17 cellular contexts compared by ENCODE assay signal in genomic region chr2:15507061-15507460, GRCh38. TPM values are rescaled to one million over a fixed set of nuclear protein-coding genes. Genes with fewer than 3 reads are reported as not detected.
A peak's percentile ranks its signal among the peaks of the same experiment; 100 is the strongest.
DNase-seq lines count a peak whose midpoint lies in the region; ATAC-seq and TF ChIP-seq lines count a peak whose summit lies in the region.
"Had no signal": no experiment of that assay in that cellular context is flagged by ENCODE, and none has a peak within 500 bp of the region (broad histone marks: within the 10 kb centered on the region; RNA-seq: fewer than 3 reads in every experiment).

No MANE protein-coding gene starts in this region.

- no peak overlapping the region for H3K4me2 ChIP-seq in GM23248 (ENCODE audit: unreplicated experiment)
- H3K4me2 ChIP-seq in neural progenitor cell = no peak overlapping the region
- H3K4me2 ChIP-seq: KMS-11 had no signal

- H3K4me3 ChIP-seq in GM23248 = no peak overlapping the region
- no peak overlapping the region for H3K4me3 ChIP-seq in choroid plexus epithelial cell (ENCODE audit: low read depth, low read length)
- H3K4me3 ChIP-seq in neural progenitor cell = no peak overlapping the region
- no peak overlapping the region for H3K4me3 ChIP-seq in uterus

- H3K36me3 Mint-ChIP-seq in neural progenitor cell = peaks cover 19% of the 10 kb centered on the region

- H3K4me1 ChIP-seq in GM23248 (ENCODE audit: insufficient read depth) (peaks cover 14% of the 10 kb centered on the region; the same call in 1 of the 2 replicates), neural progenitor cell (no peaks in the 10 kb centered on the region), uterus (no peaks in the 10 kb centered on the region)

- no peak for ATAC-seq in GM21529 (IDR thresholded peaks at IDR 0.05; ENCODE audit: unreplicated experiment)

- H3K27ac Mint-ChIP-seq in neural progenitor cell = peak overlapping the region; percentile 6

- in situ Hi-C loops in GM23248 (cut with MboI) = no loop called here

- H3K36me3 ChIP-seq in GM23248 (ENCODE audit: low read depth) (peaks cover 26% of the 10 kb centered on the region), neural progenitor cell (peaks cover 4% of the 10 kb centered on the region), uterus (no peaks in the 10 kb centered on the region)

- H3K9me3 ChIP-seq in GM23248 (ENCODE audit: low read depth) (no peaks in the 10 kb centered on the region), neural progenitor cell (ENCODE audit: low read depth) (no peaks in the 10 kb centered on the region), uterus (no peaks in the 10 kb centered on the region)

- H3K27me3 ChIP-seq in GM23248 (replicated peaks; ENCODE audit: insufficient read depth) = no peaks in the 10 kb centered on the region
- H3K27me3 ChIP-seq in neural progenitor cell = no peaks in the 10 kb centered on the region
- H3K27me3 ChIP-seq in uterus = no peaks in the 10 kb centered on the region

- no peaks in the 10 kb centered on the region for H3K9me2 ChIP-seq in GM23248 (ENCODE audit: insufficient read depth)

- DNase-seq in GM23248 (no peak), SK-N-DZ (ENCODE audit: low spot score) (peak; percentile 88), choroid plexus epithelial cell (ENCODE audit: low read depth) (peak; percentile 33), neural progenitor cell (ENCODE audit: low spot score) (no peak), NCI-H1092 (lab: John Stamatoyannopoulos, UW) (no peak), uterus (no peak)
- DNase-seq in NK-92 treated with Interleukin-12 subunit alpha and Interleukin-12 subunit beta, amount 100 ng/mL, for 24 hours (lab: John Stamatoyannopoulos, UW) = no peak
- DNase-seq: COR-L47, DMS153, NCI-H1436 treated with DMSO at 0.1 percent for 48 hours, NCI-H2029 treated with DMSO at 0.1 percent for 48 hours, NCI-H2171 treated with DMSO at 0.1 percent for 48 hours, NCI-H510A, NCI-H774 had no signal

- no peaks in the 10 kb centered on the region for H3K4me1 Mint-ChIP-seq in neural progenitor cell

- H3K79me2 ChIP-seq in GM23248 (ENCODE audit: insufficient read depth) = peaks cover 18% of the 10 kb centered on the region
- H3K79me2 ChIP-seq in neural progenitor cell (ENCODE audit: low read depth) = peaks cover 6% of the 10 kb centered on the region

- no peak for TF ChIP-seq CTCF in choroid plexus epithelial cell (conservative IDR thresholded peaks at IDR 0.05; ENCODE audit: low read depth, low read length)
- TF ChIP-seq CTCF in neural progenitor cell (IDR thresholded peaks at IDR 0.05) = no peak
- no peak for TF ChIP-seq CTCF in uterus (IDR thresholded peaks at IDR 0.05)

- H3K9ac ChIP-seq in GM23248 = no peak overlapping the region
- H3K9ac ChIP-seq in neural progenitor cell = no peak overlapping the region
- H3K9ac ChIP-seq: KMS-11 had no signal

- H3K27ac ChIP-seq in GM23248 (peak overlapping the region; percentile 48), neural progenitor cell (no peak overlapping the region), uterus (no peak overlapping the region)
- H3K27ac ChIP-seq: C4-2B, KMS-11 had no signal

- intact Hi-C loops in uterus (cut with DNase I; ENCODE audit: low total_unique reads) = no loop called here

- H2AFZ ChIP-seq in GM23248 (no peak overlapping the region), neural progenitor cell (replicated peaks) (no peak overlapping the region)

- H4K20me1 ChIP-seq in GM23248 (ENCODE audit: insufficient read depth) = no peaks in the 10 kb centered on the region
- no peaks in the 10 kb centered on the region for H4K20me1 ChIP-seq in neural progenitor cell (ENCODE audit: low read depth)

- H3K9me3 Mint-ChIP-seq in neural progenitor cell = no peaks in the 10 kb centered on the region

- 59 to 65% methylated on average over 1 of the region's 1 CpG for WGBS in GM23248 (ENCODE audit: low coverage in 1 of 2, low lambda C conversion rate in 2 of 2, missing lambda C conversion rate in 2 of 2), 2 experiments

- no peak for TF ChIP-seq POLR2A in uterus (IDR thresholded peaks at IDR 0.05)

- H3K4me3 Mint-ChIP-seq in neural progenitor cell = no peak overlapping the region

- H3K27me3 Mint-ChIP-seq in neural progenitor cell (ENCODE audit: insufficient read depth, low read depth) = no peaks in the 10 kb centered on the region

- peaks cover 12% of the 10 kb centered on the region for H3F3A ChIP-seq in GM23248 (ENCODE audit: insufficient read depth)
- no peaks in the 10 kb centered on the region for H3F3A ChIP-seq in neural progenitor cell (ENCODE audit: low read depth)

RNA-seq across cellular contexts. Expression of gene NBAS, which starts 54.1 kb away (rescaled TPM):
- total RNA-seq in GM23248 (2014; rRNA removed; shearing (Covaris generic)) = 51.8 and 63.7 TPM in 2 replicates
- 21.2 and 22.5 TPM in 2 replicates for polyA plus RNA-seq in GM23248 (2016; fragmentation: Nextera tagmentation; extraction: Ambion mirVana)
- polyA plus RNA-seq in SK-N-DZ (2014; cell fraction: cytosol; rRNA removed) = 171 and 202 TPM in 2 replicates
- polyA plus RNA-seq in SK-N-DZ (2014; cell fraction: nucleus; rRNA removed) = 123 and 132 TPM in 2 replicates
- total RNA-seq in neural progenitor cell (ENCODE audit: low replicate concordance) = 58.0 and 60.2 TPM in 2 replicates
- total RNA-seq in uterus = 10 to 100 TPM; 36.2 to 93.5 (median 49.5) TPM

Comparison
In these comparisons a context has a peak if more than half of its experiments do, and no peak if none do; other contexts are left out.
1. DNase-seq: peak in SK-N-DZ (single experiment) and choroid plexus epithelial cell (single experiment); none in GM23248 (single experiment), neural progenitor cell (single experiment), NK-92 treated with Interleukin-12 subunit alpha and Interleukin-12 subunit beta, amount 100 ng/mL, for 24 hours (single experiment), NCI-H1092 (single experiment) and uterus (0 of 2).